12 cellular contexts compared by ENCODE assay signal in genomic region chr3:71031151-71031550, GRCh38.
DNase-seq lines count a peak whose midpoint lies in the region; ATAC-seq, FAIRE-seq and TF ChIP-seq lines count a peak whose summit lies in the region.
"Had no signal": no experiment of that assay in that cellular context is flagged by ENCODE, and none has a peak within 500 bp of the region (broad histone marks: within the 10 kb centered on the region; RNA-seq: fewer than 3 reads in every experiment).

No MANE protein-coding gene starts in this region.

- TF ChIP-seq EP300 in HepG2 (IDR thresholded peaks at IDR 0.05; ENCODE audit: low read depth in 2 of 2, low read length in 2 of 2) (no peak), HepG2 (CRISPR knock-in tag; IDR thresholded peaks at IDR 0.05; ENCODE audit: borderline replicate concordance) (no peak)

- H3K23ac ChIP-seq in mesenchymal stem cell (ENCODE audit: low read length in 2 of 2) = no peak overlapping the region

- H3K4me2 ChIP-seq in HepG2 (ENCODE audit: low read depth, low read length) (no peak overlapping the region), mesenchymal stem cell (ENCODE audit: low read length, poor library complexity, severe bottlenecking) (no peak overlapping the region)

- H3K9me3 Mint-ChIP-seq in activated T-helper 17 cell treated with anti-CD3 and anti-CD28 coated beads, Interleukin-2, amount 50 U/mL, for 72 hours = no peaks in the 10 kb centered on the region

- H3K14ac ChIP-seq in mesenchymal stem cell (ENCODE audit: low read length in 2 of 2) = no peak overlapping the region

- no peak overlapping the region for H2BK15ac ChIP-seq in mesenchymal stem cell (ENCODE audit: low read depth, poor library complexity, severe bottlenecking)

- in situ Hi-C loops in HepG2 (cut with HindIII; ENCODE audit: extremely low pct_ligation_motif_present, low pct_unique_long_range_greater_than_20kb) = no loop called here

- peak overlapping the region; percentile 28 for H3K27ac ChIP-seq in HepG2 (ENCODE audit: extremely low read length, insufficient read depth, low read length)
- no peak overlapping the region for H3K27ac ChIP-seq in right lobe of liver
- H3K27ac ChIP-seq in mesenchymal stem cell (ENCODE audit: low read length, poor library complexity, severe bottlenecking) = no peak overlapping the region
- peak overlapping the region; percentile 28 for H3K27ac ChIP-seq in upper lobe of right lung

- H3K9me3 ChIP-seq in HepG2 (ENCODE audit: low read length) (no peaks in the 10 kb centered on the region), right lobe of liver (no peaks in the 10 kb centered on the region), mesenchymal stem cell (ENCODE audit: control insufficient read depth, low read length) (no peaks in the 10 kb centered on the region), upper lobe of right lung (no peaks in the 10 kb centered on the region)
- H3K9me3 ChIP-seq: breast epithelium had no signal

- no peak overlapping the region for H3K18ac ChIP-seq in mesenchymal stem cell (ENCODE audit: low read depth in 1 of 2, low read length in 2 of 2)

- POLR2A ChIA-PET in HepG2 (lab: Yijun Ruan, JAX) = no interaction called here

- H4K8ac ChIP-seq in mesenchymal stem cell (ENCODE audit: low read length) = no peak overlapping the region

- peaks cover 11 to 45% of the 10 kb centered on the region in 2 experiments for H3K36me3 ChIP-seq in HepG2 (replicated peaks in 1 of 2; ENCODE audit: control insufficient read depth in 1 of 2, insufficient read depth in 2 of 2, low read length in 2 of 2)
- no peaks in the 10 kb centered on the region for H3K36me3 ChIP-seq in right lobe of liver
- peaks cover 26 to 95% of the 10 kb centered on the region in 2 experiments for H3K36me3 ChIP-seq in mesenchymal stem cell (ENCODE audit: control insufficient read depth in 1 of 2, insufficient read depth in 2 of 2, low read depth in 1 of 2, low read length in 2 of 2)
- H3K36me3 ChIP-seq in upper lobe of right lung = peaks cover 33% of the 10 kb centered on the region
- H3K36me3 ChIP-seq: breast epithelium had no signal

- CTCF ChIA-PET in HepG2 (lab: Yijun Ruan, JAX; ENCODE audit: low intra/inter-chr PET ratio, low total read pairs) = no interaction called here

- FAIRE-seq in HepG2 (lab: Jason Lieb, UNC) (no peak), GM19239 (lab: Jason Lieb, UNC) (no peak)

- H4K91ac ChIP-seq in mesenchymal stem cell (ENCODE audit: low read length) = no peak overlapping the region

- no peak overlapping the region for H2AFZ ChIP-seq in HepG2 (ENCODE audit: low read length)
- H2AFZ ChIP-seq in mesenchymal stem cell (ENCODE audit: low read depth, low read length) = no peak overlapping the region

- H3K9ac ChIP-seq in HepG2 (ENCODE audit: insufficient read depth, low read depth, low read length) (no peak overlapping the region), mesenchymal stem cell (ENCODE audit: low read length) (no peak overlapping the region)

- H3K27me3 ChIP-seq in HepG2 (ENCODE audit: control insufficient read depth in 1 of 2, insufficient read depth in 2 of 2, low read length in 2 of 2) (no peaks in the 10 kb centered on the region), right lobe of liver (no peaks in the 10 kb centered on the region), mesenchymal stem cell (ENCODE audit: control insufficient read depth in 1 of 2, insufficient read depth in 1 of 2, low read length in 2 of 2) (no peaks in the 10 kb centered on the region), upper lobe of right lung (no peaks in the 10 kb centered on the region)
- H3K27me3 ChIP-seq: breast epithelium had no signal

- H2BK5ac ChIP-seq in mesenchymal stem cell (ENCODE audit: low read depth, low read length, poor library complexity, severe bottlenecking) = no peak overlapping the region

- DNase-seq in HepG2 (ENCODE audit: low spot score) (no peak), right lobe of liver (no peak), mesenchymal stem cell (peak; percentile 26), upper lobe of right lung (no peak), DMS79 treated with DMSO at 0.1 percent for 48 hours (lab: John Stamatoyannopoulos, UW) (no peak), epidermal melanocyte (ENCODE audit: insufficient read length, low spot score) (no peak), GM19239 (ENCODE audit: insufficient read length, low spot score) (no peak)
- DNase-seq: NCI-H187 treated with DMSO at 0.1 percent for 48 hours; stimulated activated naive CD4-positive, alpha-beta T cell treated with Interleukin-2 at 50 U/mL for 16 hours had no signal

- H3K4ac ChIP-seq in mesenchymal stem cell (ENCODE audit: low read depth in 1 of 2, low read length in 2 of 2) = no peak overlapping the region

- H3K4me3 Mint-ChIP-seq in activated T-helper 17 cell treated with anti-CD3 and anti-CD28 coated beads, Interleukin-2, amount 50 U/mL, for 72 hours = peak overlapping the region; percentile 45

- no peak overlapping the region for H2AK5ac ChIP-seq in mesenchymal stem cell (ENCODE audit: low read length, severe bottlenecking)

- H3K79me1 ChIP-seq in mesenchymal stem cell (replicated peaks; ENCODE audit: low read length, poor library complexity, severe bottlenecking) = peaks cover 35% of the 10 kb centered on the region

- H3K4me3 ChIP-seq in HepG2 (replicated peaks in 1 of 3; ENCODE audit: insufficient read depth in 1 of 3, low read depth in 2 of 3, low read length in 3 of 3) (no peak overlapping the region), right lobe of liver (no peak overlapping the region), mesenchymal stem cell (ENCODE audit: insufficient read depth in 1 of 2, low read depth in 1 of 2, low read length in 2 of 2) (no peak overlapping the region), upper lobe of right lung (no peak overlapping the region)
- H3K4me3 ChIP-seq: breast epithelium had no signal

- intact Hi-C loops in HepG2 (cut with micrococcal nuclease; ENCODE audit: unreplicated experiment) (no loop called here), right lobe of liver (cut with DNase I) (no loop called here), upper lobe of right lung (cut with DNase I) (no loop called here)

- TF ChIP-seq POLR2A in HepG2 (IDR thresholded peaks at IDR 0.05; ENCODE audit: insufficient read depth in 1 of 2, low read depth in 2 of 2, low read length in 2 of 2) = no peak
- no peak for TF ChIP-seq POLR2A in right lobe of liver (IDR thresholded peaks at IDR 0.05)

- no TSS peak for BruUV-seq in HepG2 (replicated peaks; lab: Mats Ljungman, UMichigan)

- peaks cover 54% of the 10 kb centered on the region for H3K4me1 Mint-ChIP-seq in activated T-helper 17 cell treated with anti-CD3 and anti-CD28 coated beads, Interleukin-2, amount 50 U/mL, for 72 hours

- no peaks in the 10 kb centered on the region for H3K27me3 Mint-ChIP-seq in activated T-helper 17 cell treated with anti-CD3 and anti-CD28 coated beads, Interleukin-2, amount 50 U/mL, for 72 hours

- ATAC-seq in HepG2 = no peak
- ATAC-seq in right lobe of liver = no peak
- no peak for ATAC-seq in activated T-helper 17 cell treated with anti-CD3 and anti-CD28 coated beads, Interleukin-2, amount 50 U/mL, for 72 hours (replicated peaks)
- ATAC-seq in upper lobe of right lung = no peak
- ATAC-seq: Panc1 had no signal

- H4K20me1 ChIP-seq in HepG2 (ENCODE audit: insufficient read depth, low read length) = 0 out of 2 replicates have a peak, but pooled peaks cover 10% of the 10 kb centered on the region

- TF ChIP-seq CTCF in HepG2 (CRISPR knock-in tag; IDR thresholded peaks at IDR 0.05) = no peak
- no peak for TF ChIP-seq CTCF in right lobe of liver (IDR thresholded peaks at IDR 0.05)
- TF ChIP-seq CTCF in upper lobe of right lung (IDR thresholded peaks at IDR 0.05) = no peak

- H2BK12ac ChIP-seq in mesenchymal stem cell (ENCODE audit: low read length in 2 of 2) = no peak overlapping the region

- H3K36me3 Mint-ChIP-seq in activated T-helper 17 cell treated with anti-CD3 and anti-CD28 coated beads, Interleukin-2, amount 50 U/mL, for 72 hours (ENCODE audit: low read depth) = peaks cover 99% of the 10 kb centered on the region

- no peak overlapping the region for H2BK120ac ChIP-seq in mesenchymal stem cell (ENCODE audit: low read depth, low read length)

- peaks cover 43% of the 10 kb centered on the region for H3K4me1 ChIP-seq in HepG2 (ENCODE audit: insufficient read depth, low read length)
- H3K4me1 ChIP-seq in right lobe of liver = peaks cover 0 to 17% (median 8%) of the 10 kb centered on the region in 4 donors
- peaks cover 4% of the 10 kb centered on the region for H3K4me1 ChIP-seq in mesenchymal stem cell (ENCODE audit: control insufficient read depth, insufficient read depth, low read depth, low read length)
- peaks cover 45% of the 10 kb centered on the region for H3K4me1 ChIP-seq in upper lobe of right lung
- H3K4me1 ChIP-seq: breast epithelium had no signal

- TF ChIP-seq RAD21 in HepG2 (CRISPR knock-in tag; IDR thresholded peaks at IDR 0.05) = no peak

- peaks cover 28% of the 10 kb centered on the region for H3K79me2 ChIP-seq in HepG2 (ENCODE audit: insufficient read depth, low read length)

- peak overlapping the region; percentile 77 for H3K27ac Mint-ChIP-seq in activated T-helper 17 cell treated with anti-CD3 and anti-CD28 coated beads, Interleukin-2, amount 50 U/mL, for 72 hours

- WGBS in HepG2 (ENCODE audit: low lambda C conversion rate) = 97% methylated on average over 1 of the region's 1 CpG
- no CpG with 5 or more reads among the region's 1 CpG for whole genome bisulfite sequencing in right lobe of liver (ENCODE audit: insufficient coverage, low coverage, low lambda C conversion rate, missing lambda C conversion rate)
- 100% methylated on average over 1 of the region's 1 CpG for WGBS in mesenchymal stem cell

TF ChIP-seq in HepG2, 621 proteins besides CTCF, POLR2A, EP300 and RAD21 (continues in another document):
- TF ChIP-seq SRSF1 (optimal IDR thresholded peaks at IDR 0.05; ENCODE audit: low read depth, low read length) (no peak), CCAR2 (optimal IDR thresholded peaks at IDR 0.05; ENCODE audit: low read depth, low read length) (no peak), RBAK (CRISPR knock-in tag; IDR thresholded peaks at IDR 0.05) (no peak), ZNF343 (CRISPR knock-in tag; IDR thresholded peaks at IDR 0.05) (no peak), MLLT10 (CRISPR knock-in tag; IDR thresholded peaks at IDR 0.05) (no peak), LCORL (IDR thresholded peaks at IDR 0.05) (no peak), LCORL (CRISPR knock-in tag; IDR thresholded peaks at IDR 0.05) (no peak), MXD4 (CRISPR knock-in tag; IDR thresholded peaks at IDR 0.05) (no peak), FOXK2 (IDR thresholded peaks at IDR 0.05) (no peak), GTF2F1 (IDR thresholded peaks at IDR 0.05; ENCODE audit: low read length) (no peak)

Comparison
In these comparisons a context has a peak if more than half of its experiments do, and no peak if none do; other contexts are left out.
1. H3K27ac ChIP-seq: peak in HepG2 (single experiment) and upper lobe of right lung (single experiment); none in right lobe of liver (0 of 3) and mesenchymal stem cell (single experiment).